Comparison of ENCODE assay signal across 9 cellular contexts in the genomic region with DNA sequence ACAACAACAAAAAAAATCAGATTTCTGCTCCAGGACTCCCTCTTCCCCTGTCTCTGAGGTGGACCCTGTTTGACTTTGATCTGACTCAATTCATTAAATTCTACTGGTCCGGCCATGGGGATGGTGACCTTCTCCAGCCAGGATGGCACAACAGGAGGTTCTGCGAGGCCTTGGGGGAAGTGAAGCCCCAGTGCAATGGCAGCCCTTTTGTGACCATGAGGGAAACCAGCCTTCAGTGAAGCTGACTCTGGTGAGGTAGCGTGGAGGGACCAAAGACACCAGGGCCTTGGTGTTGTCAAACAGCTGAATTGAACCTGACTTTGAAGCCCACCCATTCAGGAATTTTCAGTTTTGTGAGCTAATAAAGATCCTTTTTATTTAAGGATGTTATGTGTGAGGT. TPM values are rescaled to one million over a fixed set of nuclear protein-coding genes. Genes with fewer than 3 reads are reported as not detected.
"Had no signal": no experiment of that assay in that cellular context is flagged by ENCODE, and none has a peak within 500 bp of the region (broad histone marks: within the 10 kb centered on the region; RNA-seq: fewer than 3 reads in every experiment).

No MANE protein-coding gene starts in this region.

- DNase-seq: IMR-90, KBM-7, KG1 had no signal

- FAIRE-seq: HepG2, HTR-8/SVneo had no signal

- H3K27ac ChIP-seq: HL-60 had no signal

- ATAC-seq: HepG2 had no signal

RNA-seq across cellular contexts. Expression of a gene that starts 44.5 kb away (rescaled TPM):
- total RNA-seq: HepG2, HT-29, HT1080 had no signal
- polyA plus RNA-seq: HepG2, IgD-negative memory B cell had no signal
